In the genomic region with DNA sequence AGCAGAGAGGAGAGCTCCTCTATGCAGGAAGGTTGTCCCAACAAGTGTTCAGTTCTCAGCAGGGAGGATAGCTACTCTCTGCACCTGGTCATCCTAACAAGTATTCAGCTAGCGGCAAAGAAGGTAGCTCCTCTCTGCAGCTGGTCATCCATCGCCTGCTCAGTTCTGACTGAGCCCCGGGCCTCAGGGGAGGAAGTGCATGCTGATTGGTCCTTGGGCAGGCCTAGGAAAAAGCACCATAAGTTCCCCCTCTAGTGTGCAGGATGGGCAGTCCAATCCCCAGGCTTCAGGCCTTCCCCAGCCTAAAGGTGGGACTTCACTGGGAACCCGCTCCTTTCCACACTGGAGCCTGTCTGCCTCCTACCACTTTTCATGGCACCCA, we compare ENCODE assay signal across 14 cellular contexts. TPM values are rescaled to one million over a fixed set of nuclear protein-coding genes. Genes with fewer than 3 reads are reported as not detected.
DNase-seq lines count a peak whose midpoint lies in the region; ATAC-seq and TF ChIP-seq lines count a peak whose summit lies in the region.
"Had no signal": no experiment of that assay in that cellular context is flagged by ENCODE, and none has a peak within 500 bp of the region (broad histone marks: within the 10 kb centered on the region; RNA-seq: fewer than 3 reads in every experiment).

No MANE protein-coding gene starts in this region.

- no peaks in the 10 kb centered on the region for H4K20me1 ChIP-seq in H9 (ENCODE audit: control insufficient read depth, insufficient read depth, insufficient read length)

- no peak overlapping the region for H3T11ph ChIP-seq in H9 (ENCODE audit: low read length)

- H3K36me3 Mint-ChIP-seq in H9 (ENCODE audit: insufficient read depth in 1 of 3, low read depth in 3 of 3) (peaks cover 8 to 19% (median 17%) of the 10 kb centered on the region in 3 experiments), WTC11 (peaks cover 17% of the 10 kb centered on the region)

- no peak overlapping the region for H2BK20ac ChIP-seq in H9 (ENCODE audit: low read depth, low read length, poor library complexity, severe bottlenecking)

- no peak overlapping the region for H2BK5ac ChIP-seq in H9 (ENCODE audit: insufficient read length, low read length)

- no peak overlapping the region for H3K27ac Mint-ChIP-seq in H9
- no peak overlapping the region for H3K27ac Mint-ChIP-seq in WTC11
- H3K27ac Mint-ChIP-seq: brain had no signal

- no peaks in the 10 kb centered on the region for H3K36me3 ChIP-seq in BE2C

- no peak overlapping the region for H3K23ac ChIP-seq in H9 (ENCODE audit: insufficient read length, low read depth, low read length)

- H3K4me2 ChIP-seq in H9 (ENCODE audit: insufficient read depth, insufficient read length, low read length) = no peak overlapping the region

- no peak overlapping the region for H3K9ac ChIP-seq in H9 (ENCODE audit: extremely low read depth, insufficient read length, low read length)

- in situ Hi-C loops in GM13977 (cut with MboI; ENCODE audit: low pct_unique_long_range_greater_than_20kb, low sequenced_read_pairs, unreplicated experiment) = no loop called here

- no peak overlapping the region for H4K8ac ChIP-seq in H9 (replicated peaks; ENCODE audit: insufficient read length, low read depth, low read length)

- H3K4ac ChIP-seq in H9 (ENCODE audit: low read depth, low read length) = no peak overlapping the region

- H3K4me3 ChIP-seq in BE2C (ENCODE audit: low read depth, low read length) = 0 out of 2 replicates have a peak overlapping the region, but pooled peaks have one; percentile 2

- H3K4me1 Mint-ChIP-seq in H9 = peaks cover 13 to 14% of the 10 kb centered on the region in 2 experiments
- peaks cover 14% of the 10 kb centered on the region for H3K4me1 Mint-ChIP-seq in WTC11

- H3K27me3 Mint-ChIP-seq in H9 (ENCODE audit: low read depth) (no peaks in the 10 kb centered on the region), WTC11 (ENCODE audit: low read depth) (no peaks in the 10 kb centered on the region)

- peak; percentile 46 for ATAC-seq in WTC11
- ATAC-seq in GM21576 (IDR thresholded peaks at IDR 0.05; ENCODE audit: unreplicated experiment) = no peak
- no peak for ATAC-seq in GM18861 (IDR thresholded peaks at IDR 0.05; ENCODE audit: unreplicated experiment)
- ATAC-seq: left ventricle myocardium superior had no signal

- no peak overlapping the region for H3K56ac ChIP-seq in H9 (ENCODE audit: insufficient read length, low read depth, low read length)

- WGBS in H9 (ENCODE audit: extremely low coverage, insufficient read length, low lambda C conversion rate) = no CpG with 5 or more reads among the region's 4 CpGs

- peak; percentile 50 for TF ChIP-seq CTCF in BE2C (IDR thresholded peaks at IDR 0.05; ENCODE audit: low read depth, low read length)
- no peak for TF ChIP-seq CTCF in GM13977 (IDR thresholded peaks at IDR 0.05; ENCODE audit: extremely low read depth, insufficient read depth, missing control alignments)
- no peak; the same call in 2 of the 3 replicates for TF ChIP-seq CTCF in H9 (conservative IDR thresholded peaks at IDR 0.05)
- no peak for TF ChIP-seq CTCF in WTC11 (IDR thresholded peaks at IDR 0.05)

- no peak overlapping the region for H2BK15ac ChIP-seq in H9 (ENCODE audit: low read depth, low read length)

- H3K79me1 ChIP-seq in H9 (ENCODE audit: insufficient read depth, low read depth, low read length, poor library complexity, severe bottlenecking) = peaks cover 4% of the 10 kb centered on the region

- H3K23me2 ChIP-seq in H9 (ENCODE audit: insufficient read length, low read depth, low read length, poor library complexity, severe bottlenecking) = peaks cover 5% of the 10 kb centered on the region

- H2BK120ac ChIP-seq in H9 (ENCODE audit: low read depth, low read length, poor library complexity, severe bottlenecking) = no peak overlapping the region

- H3K4me1 ChIP-seq in BE2C (no peaks in the 10 kb centered on the region), H9 (ENCODE audit: insufficient read depth, low read length) (no peaks in the 10 kb centered on the region)

- no peak overlapping the region for H4K5ac ChIP-seq in H9 (ENCODE audit: insufficient read length, low read depth, low read length)

- peaks cover 5% of the 10 kb centered on the region; the same call in 1 of the 2 replicates for H3K79me2 ChIP-seq in H9 (ENCODE audit: insufficient read depth, low read length)

- H2BK12ac ChIP-seq in H9 (ENCODE audit: insufficient read length, low read depth, low read length) = no peak overlapping the region

- CTCF ChIA-PET in WTC11 (lab: Charles Lee) = interaction anchor here (0.6 to 2.3 kb wide), 6 partner anchors 38 to 196 kb away, joined by 3 to 15 read pairs (median 4); no protein-coding TSS in a partner anchor

- no peak overlapping the region for H4K91ac ChIP-seq in H9 (ENCODE audit: insufficient read length, low read depth, low read length)

- DNase-seq in BE2C (peak; percentile 74), GM13977 (ENCODE audit: low spot score) (peak; percentile 61), H9 (peak; percentile 85), WTC11 (ENCODE audit: low spot score) (peak; percentile 34), kidney tubule cell (ENCODE audit: low spot score) (no peak), NCI-H146 treated with DMSO at 0.1 percent for 48 hours (lab: John Stamatoyannopoulos, UW; ENCODE audit: unreplicated experiment) (no peak)
- DNase-seq: glutamatergic neuron, left ventricle myocardium superior, MV-4-11, nucleus accumbens, small intestine had no signal

- no peak overlapping the region for H3K27ac ChIP-seq in H9 (ENCODE audit: insufficient read length, low read depth, low read length)

- no peak overlapping the region for H3K4me3 Mint-ChIP-seq in H9
- H3K4me3 Mint-ChIP-seq in WTC11 = no peak overlapping the region

- H2AK5ac ChIP-seq in H9 (ENCODE audit: insufficient read length, low read length) = no peak overlapping the region

- H3K9me3 ChIP-seq in BE2C (no peaks in the 10 kb centered on the region), H9 (ENCODE audit: control insufficient read depth, low read depth, low read length) (no peaks in the 10 kb centered on the region)

- H3K27me3 ChIP-seq in BE2C = no peaks in the 10 kb centered on the region
- H3K27me3 ChIP-seq in H9 (ENCODE audit: insufficient read depth, low read length) = no peaks in the 10 kb centered on the region

- H3K18ac ChIP-seq in H9 (ENCODE audit: insufficient read length, low read depth, low read length) = no peak overlapping the region

- peaks cover 0 to 2% of the 10 kb centered on the region in 2 experiments; a peak in 2 of 5 replicates for H3K9me3 Mint-ChIP-seq in H9
- peaks cover 10% of the 10 kb centered on the region; the same call in 1 of the 2 replicates for H3K9me3 Mint-ChIP-seq in WTC11

- no peak overlapping the region for H3K14ac ChIP-seq in H9 (ENCODE audit: insufficient read depth, low read length)

- H2AFZ ChIP-seq in H9 (ENCODE audit: low read length) = no peak overlapping the region

- POLR2A ChIA-PET in WTC11 (lab: Charles Lee) = no interaction called here

TF ChIP-seq in WTC11, 78 proteins besides CTCF, POLR2A, EP300 and RAD21:
- TF ChIP-seq RORB (CRISPR knock-in tag; IDR thresholded peaks at IDR 0.05) (no peak), NR3C1 (CRISPR knock-in tag; conservative IDR thresholded peaks at IDR 0.05; ENCODE audit: low read depth) (no peak), EMX1 (CRISPR knock-in tag; IDR thresholded peaks at IDR 0.05) (no peak), MYBL2 (CRISPR knock-in tag; IDR thresholded peaks at IDR 0.05) (no peak), ZNF423 (CRISPR knock-in tag; IDR thresholded peaks at IDR 0.05) (no peak), ZNF219 (CRISPR knock-in tag; IDR thresholded peaks at IDR 0.05; ENCODE audit: borderline replicate concordance) (no peak), NFYB (CRISPR knock-in tag; conservative IDR thresholded peaks at IDR 0.05; ENCODE audit: low read depth) (no peak), ZNF317 (CRISPR knock-in tag; IDR thresholded peaks at IDR 0.05; ENCODE audit: borderline replicate concordance, low read depth) (no peak), GABPB1 (CRISPR knock-in tag; IDR thresholded peaks at IDR 0.05) (no peak), ZNF263 (CRISPR knock-in tag; IDR thresholded peaks at IDR 0.05; ENCODE audit: low read depth) (no peak), HMGA2 (CRISPR knock-in tag; IDR thresholded peaks at IDR 0.05) (no peak), ESRRA (CRISPR knock-in tag; IDR thresholded peaks at IDR 0.05; ENCODE audit: borderline replicate concordance) (no peak), ZBTB21 (CRISPR knock-in tag; IDR thresholded peaks at IDR 0.05; ENCODE audit: borderline replicate concordance) (no peak), GTF2I (CRISPR knock-in tag; conservative IDR thresholded peaks at IDR 0.05) (no peak)
- TF ChIP-seq, protein P1, sequence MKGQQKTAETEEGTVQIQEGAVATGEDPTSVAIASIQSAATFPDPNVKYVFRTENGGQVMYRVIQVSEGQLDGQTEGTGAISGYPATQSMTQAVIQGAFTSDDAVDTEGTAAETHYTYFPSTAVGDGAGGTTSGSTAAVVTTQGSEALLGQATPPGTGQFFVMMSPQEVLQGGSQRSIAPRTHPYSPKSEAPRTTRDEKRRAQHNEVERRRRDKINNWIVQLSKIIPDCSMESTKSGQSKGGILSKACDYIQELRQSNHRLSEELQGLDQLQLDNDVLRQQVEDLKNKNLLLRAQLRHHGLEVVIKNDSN (CRISPR knock-in tag; IDR thresholded peaks at IDR 0.05) = no peak
- TF ChIP-seq, protein P2, sequence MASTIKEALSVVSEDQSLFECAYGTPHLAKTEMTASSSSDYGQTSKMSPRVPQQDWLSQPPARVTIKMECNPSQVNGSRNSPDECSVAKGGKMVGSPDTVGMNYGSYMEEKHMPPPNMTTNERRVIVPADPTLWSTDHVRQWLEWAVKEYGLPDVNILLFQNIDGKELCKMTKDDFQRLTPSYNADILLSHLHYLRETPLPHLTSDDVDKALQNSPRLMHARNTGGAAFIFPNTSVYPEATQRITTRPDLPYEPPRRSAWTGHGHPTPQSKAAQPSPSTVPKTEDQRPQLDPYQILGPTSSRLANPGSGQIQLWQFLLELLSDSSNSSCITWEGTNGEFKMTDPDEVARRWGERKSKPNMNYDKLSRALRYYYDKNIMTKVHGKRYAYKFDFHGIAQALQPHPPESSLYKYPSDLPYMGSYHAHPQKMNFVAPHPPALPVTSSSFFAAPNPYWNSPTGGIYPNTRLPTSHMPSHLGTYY (CRISPR knock-in tag; IDR thresholded peaks at IDR 0.05) = no peak
- TF ChIP-seq, protein P3, sequence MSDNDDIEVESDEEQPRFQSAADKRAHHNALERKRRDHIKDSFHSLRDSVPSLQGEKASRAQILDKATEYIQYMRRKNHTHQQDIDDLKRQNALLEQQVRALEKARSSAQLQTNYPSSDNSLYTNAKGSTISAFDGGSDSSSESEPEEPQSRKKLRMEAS (CRISPR knock-in tag; IDR thresholded peaks at IDR 0.05) = no peak
TF ChIP-seq in WTC11: peak in this region for 0.

RNA-seq across cellular contexts. Expression of a gene that starts 4.4 kb away (rescaled TPM):
- 16.9 TPM for polyA plus RNA-seq in BE2C (2012; ENCODE audit: insufficient read depth, insufficient read length, low read depth)
- total RNA-seq in H9 (2021) = 27.1 and 29.5 TPM in 2 replicates
- 20.7 to 23.0 TPM (median 22.2 TPM) in 3 replicates for total RNA-seq in WTC11 (2021)

Comparison
In these comparisons a context has a peak if more than half of its experiments do, and no peak if none do; other contexts are left out.
1. DNase-seq: peak in BE2C (single experiment), GM13977 (single experiment), H9 (single experiment) and WTC11 (single experiment); none in kidney tubule cell (single experiment) and NCI-H146 treated with DMSO at 0.1 percent for 48 hours (single experiment).